In the genomic region with DNA sequence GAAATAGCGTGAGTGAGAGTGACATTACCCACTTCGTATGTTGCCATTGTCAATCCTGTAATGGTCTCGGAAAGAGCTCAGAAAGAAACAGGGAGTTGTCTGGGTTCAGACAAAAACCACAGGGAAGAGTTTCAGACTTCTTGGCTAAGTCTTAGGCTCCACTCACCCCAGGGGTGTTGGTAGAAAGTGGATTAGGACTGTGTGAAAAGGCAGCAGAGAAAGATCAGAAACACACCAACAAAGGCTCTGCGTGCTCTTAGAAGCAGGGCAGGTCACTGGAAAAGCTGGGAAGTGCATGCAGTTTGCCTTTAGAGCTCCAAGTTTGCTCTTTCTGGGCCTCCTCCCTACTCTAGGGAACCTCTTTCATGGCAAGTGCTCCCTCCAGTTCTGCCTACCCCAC, we compare ENCODE assay signal across 1 cellular context.
TF ChIP-seq lines count a peak whose summit lies in the region.

No MANE protein-coding gene starts in this region.

TF ChIP-seq in GM23338, 12 proteins besides CTCF, POLR2A, EP300 and RAD21 (continued from another document):
- TF ChIP-seq, protein P1, sequence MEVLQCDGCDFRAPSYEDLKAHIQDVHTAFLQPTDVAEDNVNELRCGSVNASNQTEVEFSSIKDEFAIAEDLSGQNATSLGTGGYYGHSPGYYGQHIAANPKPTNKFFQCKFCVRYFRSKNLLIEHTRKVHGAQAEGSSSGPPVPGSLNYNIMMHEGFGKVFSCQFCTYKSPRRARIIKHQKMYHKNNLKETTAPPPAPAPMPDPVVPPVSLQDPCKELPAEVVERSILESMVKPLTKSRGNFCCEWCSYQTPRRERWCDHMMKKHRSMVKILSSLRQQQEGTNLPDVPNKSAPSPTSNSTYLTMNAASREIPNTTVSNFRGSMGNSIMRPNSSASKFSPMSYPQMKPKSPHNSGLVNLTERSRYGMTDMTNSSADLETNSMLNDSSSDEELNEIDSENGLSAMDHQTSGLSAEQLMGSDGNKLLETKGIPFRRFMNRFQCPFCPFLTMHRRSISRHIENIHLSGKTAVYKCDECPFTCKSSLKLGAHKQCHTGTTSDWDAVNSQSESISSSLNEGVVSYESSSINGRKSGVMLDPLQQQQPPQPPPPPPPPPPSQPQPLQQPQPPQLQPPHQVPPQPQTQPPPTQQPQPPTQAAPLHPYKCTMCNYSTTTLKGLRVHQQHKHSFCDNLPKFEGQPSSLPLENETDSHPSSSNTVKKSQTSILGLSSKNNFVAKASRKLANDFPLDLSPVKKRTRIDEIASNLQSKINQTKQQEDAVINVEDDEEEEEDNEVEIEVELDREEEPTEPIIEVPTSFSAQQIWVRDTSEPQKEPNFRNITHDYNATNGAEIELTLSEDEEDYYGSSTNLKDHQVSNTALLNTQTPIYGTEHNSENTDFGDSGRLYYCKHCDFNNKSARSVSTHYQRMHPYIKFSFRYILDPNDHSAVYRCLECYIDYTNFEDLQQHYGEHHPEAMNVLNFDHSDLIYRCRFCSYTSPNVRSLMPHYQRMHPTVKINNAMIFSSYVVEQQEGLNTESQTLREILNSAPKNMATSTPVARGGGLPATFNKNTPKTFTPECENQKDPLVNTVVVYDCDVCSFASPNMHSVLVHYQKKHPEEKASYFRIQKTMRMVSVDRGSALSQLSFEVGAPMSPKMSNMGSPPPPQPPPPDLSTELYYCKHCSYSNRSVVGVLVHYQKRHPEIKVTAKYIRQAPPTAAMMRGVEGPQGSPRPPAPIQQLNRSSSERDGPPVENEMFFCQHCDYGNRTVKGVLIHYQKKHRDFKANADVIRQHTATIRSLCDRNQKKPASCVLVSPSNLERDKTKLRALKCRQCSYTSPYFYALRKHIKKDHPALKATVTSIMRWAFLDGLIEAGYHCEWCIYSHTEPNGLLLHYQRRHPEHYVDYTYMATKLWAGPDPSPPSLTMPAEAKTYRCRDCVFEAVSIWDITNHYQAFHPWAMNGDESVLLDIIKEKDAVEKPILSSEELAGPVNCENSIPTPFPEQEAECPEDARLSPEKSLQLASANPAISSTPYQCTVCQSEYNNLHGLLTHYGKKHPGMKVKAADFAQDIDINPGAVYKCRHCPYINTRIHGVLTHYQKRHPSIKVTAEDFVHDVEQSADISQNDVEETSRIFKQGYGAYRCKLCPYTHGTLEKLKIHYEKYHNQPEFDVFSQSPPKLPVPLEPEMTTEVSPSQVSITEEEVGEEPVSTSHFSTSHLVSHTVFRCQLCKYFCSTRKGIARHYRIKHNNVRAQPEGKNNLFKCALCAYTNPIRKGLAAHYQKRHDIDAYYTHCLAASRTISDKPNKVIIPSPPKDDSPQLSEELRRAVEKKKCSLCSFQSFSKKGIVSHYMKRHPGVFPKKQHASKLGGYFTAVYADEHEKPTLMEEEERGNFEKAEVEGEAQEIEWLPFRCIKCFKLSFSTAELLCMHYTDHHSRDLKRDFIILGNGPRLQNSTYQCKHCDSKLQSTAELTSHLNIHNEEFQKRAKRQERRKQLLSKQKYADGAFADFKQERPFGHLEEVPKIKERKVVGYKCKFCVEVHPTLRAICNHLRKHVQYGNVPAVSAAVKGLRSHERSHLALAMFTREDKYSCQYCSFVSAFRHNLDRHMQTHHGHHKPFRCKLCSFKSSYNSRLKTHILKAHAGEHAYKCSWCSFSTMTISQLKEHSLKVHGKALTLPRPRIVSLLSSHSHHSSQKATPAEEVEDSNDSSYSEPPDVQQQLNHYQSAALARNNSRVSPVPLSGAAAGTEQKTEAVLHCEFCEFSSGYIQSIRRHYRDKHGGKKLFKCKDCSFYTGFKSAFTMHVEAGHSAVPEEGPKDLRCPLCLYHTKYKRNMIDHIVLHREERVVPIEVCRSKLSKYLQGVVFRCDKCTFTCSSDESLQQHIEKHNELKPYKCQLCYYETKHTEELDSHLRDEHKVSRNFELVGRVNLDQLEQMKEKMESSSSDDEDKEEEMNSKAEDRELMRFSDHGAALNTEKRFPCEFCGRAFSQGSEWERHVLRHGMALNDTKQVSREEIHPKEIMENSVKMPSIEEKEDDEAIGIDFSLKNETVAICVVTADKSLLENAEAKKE (CRISPR knock-in tag; IDR thresholded peaks at IDR 0.05): no peak
- TF ChIP-seq EZH2phosphoT487 (IDR thresholded peaks at IDR 0.05; ENCODE audit: unreplicated experiment): no peak
- TF ChIP-seq, protein P2, sequence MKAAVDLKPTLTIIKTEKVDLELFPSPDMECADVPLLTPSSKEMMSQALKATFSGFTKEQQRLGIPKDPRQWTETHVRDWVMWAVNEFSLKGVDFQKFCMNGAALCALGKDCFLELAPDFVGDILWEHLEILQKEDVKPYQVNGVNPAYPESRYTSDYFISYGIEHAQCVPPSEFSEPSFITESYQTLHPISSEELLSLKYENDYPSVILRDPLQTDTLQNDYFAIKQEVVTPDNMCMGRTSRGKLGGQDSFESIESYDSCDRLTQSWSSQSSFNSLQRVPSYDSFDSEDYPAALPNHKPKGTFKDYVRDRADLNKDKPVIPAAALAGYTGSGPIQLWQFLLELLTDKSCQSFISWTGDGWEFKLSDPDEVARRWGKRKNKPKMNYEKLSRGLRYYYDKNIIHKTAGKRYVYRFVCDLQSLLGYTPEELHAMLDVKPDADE (IDR thresholded peaks at IDR 0.05): no peak
- TF ChIP-seq, protein P3, sequence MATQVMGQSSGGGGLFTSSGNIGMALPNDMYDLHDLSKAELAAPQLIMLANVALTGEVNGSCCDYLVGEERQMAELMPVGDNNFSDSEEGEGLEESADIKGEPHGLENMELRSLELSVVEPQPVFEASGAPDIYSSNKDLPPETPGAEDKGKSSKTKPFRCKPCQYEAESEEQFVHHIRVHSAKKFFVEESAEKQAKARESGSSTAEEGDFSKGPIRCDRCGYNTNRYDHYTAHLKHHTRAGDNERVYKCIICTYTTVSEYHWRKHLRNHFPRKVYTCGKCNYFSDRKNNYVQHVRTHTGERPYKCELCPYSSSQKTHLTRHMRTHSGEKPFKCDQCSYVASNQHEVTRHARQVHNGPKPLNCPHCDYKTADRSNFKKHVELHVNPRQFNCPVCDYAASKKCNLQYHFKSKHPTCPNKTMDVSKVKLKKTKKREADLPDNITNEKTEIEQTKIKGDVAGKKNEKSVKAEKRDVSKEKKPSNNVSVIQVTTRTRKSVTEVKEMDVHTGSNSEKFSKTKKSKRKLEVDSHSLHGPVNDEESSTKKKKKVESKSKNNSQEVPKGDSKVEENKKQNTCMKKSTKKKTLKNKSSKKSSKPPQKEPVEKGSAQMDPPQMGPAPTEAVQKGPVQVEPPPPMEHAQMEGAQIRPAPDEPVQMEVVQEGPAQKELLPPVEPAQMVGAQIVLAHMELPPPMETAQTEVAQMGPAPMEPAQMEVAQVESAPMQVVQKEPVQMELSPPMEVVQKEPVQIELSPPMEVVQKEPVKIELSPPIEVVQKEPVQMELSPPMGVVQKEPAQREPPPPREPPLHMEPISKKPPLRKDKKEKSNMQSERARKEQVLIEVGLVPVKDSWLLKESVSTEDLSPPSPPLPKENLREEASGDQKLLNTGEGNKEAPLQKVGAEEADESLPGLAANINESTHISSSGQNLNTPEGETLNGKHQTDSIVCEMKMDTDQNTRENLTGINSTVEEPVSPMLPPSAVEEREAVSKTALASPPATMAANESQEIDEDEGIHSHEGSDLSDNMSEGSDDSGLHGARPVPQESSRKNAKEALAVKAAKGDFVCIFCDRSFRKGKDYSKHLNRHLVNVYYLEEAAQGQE (IDR thresholded peaks at IDR 0.05; ENCODE audit: unreplicated experiment): no peak
TF ChIP-seq in GM23338: peak in this region for 0.
